Comparison of ENCODE assay signal across 10 cellular contexts in the genomic region with DNA sequence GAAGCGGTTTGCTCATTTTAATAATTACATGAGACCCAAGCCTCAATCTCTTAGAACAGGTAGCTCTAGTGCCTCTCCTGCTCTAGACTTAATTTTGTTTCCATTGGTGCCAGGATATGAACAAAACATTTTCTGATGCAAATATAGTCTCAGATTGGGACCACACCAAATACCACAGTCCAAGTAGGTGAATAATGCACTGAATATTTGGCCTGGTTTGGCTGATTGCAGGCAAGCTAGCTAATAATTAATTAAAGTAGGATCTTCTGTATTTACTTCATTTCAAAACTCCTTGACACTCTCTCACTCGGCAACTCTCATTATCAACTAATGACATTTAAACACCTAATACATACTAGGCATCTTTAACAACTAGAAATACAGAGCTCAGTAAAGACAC.
"Had no signal": no experiment of that assay in that cellular context is flagged by ENCODE, and none has a peak within 500 bp of the region (broad histone marks: within the 10 kb centered on the region; RNA-seq: fewer than 3 reads in every experiment).

No MANE protein-coding gene starts in this region.

- H3K36me3 ChIP-seq: left ventricle myocardium inferior, neural progenitor cell, ovary had no signal

- H3K27ac ChIP-seq: epithelial cell of prostate, neural progenitor cell, ovary, skin epidermis had no signal

- DNase-seq: activated naive CD4-positive, alpha-beta T cell treated with anti-CD3 and anti-CD28 coated beads, Interleukin-2, amount 10 ng/mL, durations not matched to agents 7 days and 5 days; amniotic stem cell; effector memory CD8-positive, alpha-beta T cell; left ventricle myocardium inferior; ovary; T-helper 2 cell had no signal

- H3K9me3 ChIP-seq: left ventricle myocardium inferior, ovary, tibial nerve had no signal

- H3K4me3 ChIP-seq: left ventricle myocardium inferior, neural progenitor cell, ovary, skin epidermis, tibial nerve had no signal

- H2AFZ ChIP-seq: neural progenitor cell had no signal

- ATAC-seq: effector memory CD8-positive, alpha-beta T cell had no signal

- H3K4me1 ChIP-seq: neural progenitor cell had no signal

- H3K9ac ChIP-seq: neural progenitor cell had no signal

- H3K27me3 ChIP-seq: neural progenitor cell, ovary, tibial nerve had no signal

- H3K4me2 ChIP-seq: neural progenitor cell had no signal
